1 cellular context compared by ENCODE assay signal in genomic region chr13:36675213-36675536, GRCh38.
TF ChIP-seq lines count a peak whose summit lies in the region.

No MANE protein-coding gene starts in this region.

TF ChIP-seq in GM23338, 12 proteins besides CTCF, POLR2A, EP300 and RAD21 (continued from another document):
- TF ChIP-seq, protein P1, sequence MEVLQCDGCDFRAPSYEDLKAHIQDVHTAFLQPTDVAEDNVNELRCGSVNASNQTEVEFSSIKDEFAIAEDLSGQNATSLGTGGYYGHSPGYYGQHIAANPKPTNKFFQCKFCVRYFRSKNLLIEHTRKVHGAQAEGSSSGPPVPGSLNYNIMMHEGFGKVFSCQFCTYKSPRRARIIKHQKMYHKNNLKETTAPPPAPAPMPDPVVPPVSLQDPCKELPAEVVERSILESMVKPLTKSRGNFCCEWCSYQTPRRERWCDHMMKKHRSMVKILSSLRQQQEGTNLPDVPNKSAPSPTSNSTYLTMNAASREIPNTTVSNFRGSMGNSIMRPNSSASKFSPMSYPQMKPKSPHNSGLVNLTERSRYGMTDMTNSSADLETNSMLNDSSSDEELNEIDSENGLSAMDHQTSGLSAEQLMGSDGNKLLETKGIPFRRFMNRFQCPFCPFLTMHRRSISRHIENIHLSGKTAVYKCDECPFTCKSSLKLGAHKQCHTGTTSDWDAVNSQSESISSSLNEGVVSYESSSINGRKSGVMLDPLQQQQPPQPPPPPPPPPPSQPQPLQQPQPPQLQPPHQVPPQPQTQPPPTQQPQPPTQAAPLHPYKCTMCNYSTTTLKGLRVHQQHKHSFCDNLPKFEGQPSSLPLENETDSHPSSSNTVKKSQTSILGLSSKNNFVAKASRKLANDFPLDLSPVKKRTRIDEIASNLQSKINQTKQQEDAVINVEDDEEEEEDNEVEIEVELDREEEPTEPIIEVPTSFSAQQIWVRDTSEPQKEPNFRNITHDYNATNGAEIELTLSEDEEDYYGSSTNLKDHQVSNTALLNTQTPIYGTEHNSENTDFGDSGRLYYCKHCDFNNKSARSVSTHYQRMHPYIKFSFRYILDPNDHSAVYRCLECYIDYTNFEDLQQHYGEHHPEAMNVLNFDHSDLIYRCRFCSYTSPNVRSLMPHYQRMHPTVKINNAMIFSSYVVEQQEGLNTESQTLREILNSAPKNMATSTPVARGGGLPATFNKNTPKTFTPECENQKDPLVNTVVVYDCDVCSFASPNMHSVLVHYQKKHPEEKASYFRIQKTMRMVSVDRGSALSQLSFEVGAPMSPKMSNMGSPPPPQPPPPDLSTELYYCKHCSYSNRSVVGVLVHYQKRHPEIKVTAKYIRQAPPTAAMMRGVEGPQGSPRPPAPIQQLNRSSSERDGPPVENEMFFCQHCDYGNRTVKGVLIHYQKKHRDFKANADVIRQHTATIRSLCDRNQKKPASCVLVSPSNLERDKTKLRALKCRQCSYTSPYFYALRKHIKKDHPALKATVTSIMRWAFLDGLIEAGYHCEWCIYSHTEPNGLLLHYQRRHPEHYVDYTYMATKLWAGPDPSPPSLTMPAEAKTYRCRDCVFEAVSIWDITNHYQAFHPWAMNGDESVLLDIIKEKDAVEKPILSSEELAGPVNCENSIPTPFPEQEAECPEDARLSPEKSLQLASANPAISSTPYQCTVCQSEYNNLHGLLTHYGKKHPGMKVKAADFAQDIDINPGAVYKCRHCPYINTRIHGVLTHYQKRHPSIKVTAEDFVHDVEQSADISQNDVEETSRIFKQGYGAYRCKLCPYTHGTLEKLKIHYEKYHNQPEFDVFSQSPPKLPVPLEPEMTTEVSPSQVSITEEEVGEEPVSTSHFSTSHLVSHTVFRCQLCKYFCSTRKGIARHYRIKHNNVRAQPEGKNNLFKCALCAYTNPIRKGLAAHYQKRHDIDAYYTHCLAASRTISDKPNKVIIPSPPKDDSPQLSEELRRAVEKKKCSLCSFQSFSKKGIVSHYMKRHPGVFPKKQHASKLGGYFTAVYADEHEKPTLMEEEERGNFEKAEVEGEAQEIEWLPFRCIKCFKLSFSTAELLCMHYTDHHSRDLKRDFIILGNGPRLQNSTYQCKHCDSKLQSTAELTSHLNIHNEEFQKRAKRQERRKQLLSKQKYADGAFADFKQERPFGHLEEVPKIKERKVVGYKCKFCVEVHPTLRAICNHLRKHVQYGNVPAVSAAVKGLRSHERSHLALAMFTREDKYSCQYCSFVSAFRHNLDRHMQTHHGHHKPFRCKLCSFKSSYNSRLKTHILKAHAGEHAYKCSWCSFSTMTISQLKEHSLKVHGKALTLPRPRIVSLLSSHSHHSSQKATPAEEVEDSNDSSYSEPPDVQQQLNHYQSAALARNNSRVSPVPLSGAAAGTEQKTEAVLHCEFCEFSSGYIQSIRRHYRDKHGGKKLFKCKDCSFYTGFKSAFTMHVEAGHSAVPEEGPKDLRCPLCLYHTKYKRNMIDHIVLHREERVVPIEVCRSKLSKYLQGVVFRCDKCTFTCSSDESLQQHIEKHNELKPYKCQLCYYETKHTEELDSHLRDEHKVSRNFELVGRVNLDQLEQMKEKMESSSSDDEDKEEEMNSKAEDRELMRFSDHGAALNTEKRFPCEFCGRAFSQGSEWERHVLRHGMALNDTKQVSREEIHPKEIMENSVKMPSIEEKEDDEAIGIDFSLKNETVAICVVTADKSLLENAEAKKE (CRISPR knock-in tag; IDR thresholded peaks at IDR 0.05): no peak
- TF ChIP-seq POLR2AphosphoS5 (IDR thresholded peaks at IDR 0.05; ENCODE audit: low read depth): no peak
- TF ChIP-seq ZNF331 (CRISPR knock-in tag; IDR thresholded peaks at IDR 0.05; ENCODE audit: low read depth): no peak
- no peak for TF ChIP-seq NANOG (IDR thresholded peaks at IDR 0.05; ENCODE audit: borderline replicate concordance)
- TF ChIP-seq EZH2phosphoT487 (IDR thresholded peaks at IDR 0.05; ENCODE audit: unreplicated experiment): no peak
- TF ChIP-seq STAT1 (IDR thresholded peaks at IDR 0.05; ENCODE audit: unreplicated experiment): no peak
- no peak for TF ChIP-seq ZNF114 (CRISPR knock-in tag; IDR thresholded peaks at IDR 0.05)
- no peak for TF ChIP-seq CREB1 (CRISPR knock-in tag; IDR thresholded peaks at IDR 0.05; ENCODE audit: low read depth)
- no peak for TF ChIP-seq EZH2 (IDR thresholded peaks at IDR 0.05; ENCODE audit: low read depth, unreplicated experiment)
- no peak for TF ChIP-seq JUNB (IDR thresholded peaks at IDR 0.05; ENCODE audit: unreplicated experiment)
TF ChIP-seq in GM23338: peak in this region for 0.
